1 cellular context compared by ENCODE assay signal in the genomic region with DNA sequence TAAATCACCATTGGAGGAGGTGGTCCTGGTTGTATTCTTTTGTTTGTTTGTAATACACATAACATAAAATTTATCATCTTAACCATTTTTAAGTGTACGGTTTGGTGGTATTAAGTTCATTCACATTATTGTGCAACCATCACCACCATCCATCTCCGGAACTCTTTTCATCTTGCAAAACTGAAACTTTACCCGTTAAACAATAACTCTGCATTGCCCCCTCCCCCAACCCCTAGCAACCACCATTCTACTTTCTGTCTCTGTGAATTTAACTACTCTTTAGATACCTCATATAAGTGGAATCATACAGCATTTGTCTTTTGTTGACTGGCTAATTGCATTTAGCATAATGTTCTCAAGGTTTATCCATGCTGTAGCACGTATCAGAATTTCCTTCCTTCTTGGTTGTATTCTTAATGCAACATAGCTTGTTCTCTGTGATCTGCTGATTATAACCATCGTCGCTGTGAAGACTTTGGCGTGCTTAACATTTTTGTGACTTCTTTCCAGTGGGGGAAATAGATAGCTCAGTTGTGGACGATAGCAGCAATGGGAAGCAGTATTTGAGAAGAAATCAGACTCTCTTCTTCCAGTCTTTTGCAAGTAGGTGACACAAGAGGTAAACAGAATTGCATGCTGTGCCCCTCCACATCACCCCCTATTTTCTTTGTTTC.
TF ChIP-seq lines count a peak whose summit lies in the region.

No MANE protein-coding gene starts in this region.

TF ChIP-seq in GM12878, 131 proteins besides CTCF, POLR2A, EP300 and RAD21 (continued from another document and continues in another):
- TF ChIP-seq, protein P1, sequence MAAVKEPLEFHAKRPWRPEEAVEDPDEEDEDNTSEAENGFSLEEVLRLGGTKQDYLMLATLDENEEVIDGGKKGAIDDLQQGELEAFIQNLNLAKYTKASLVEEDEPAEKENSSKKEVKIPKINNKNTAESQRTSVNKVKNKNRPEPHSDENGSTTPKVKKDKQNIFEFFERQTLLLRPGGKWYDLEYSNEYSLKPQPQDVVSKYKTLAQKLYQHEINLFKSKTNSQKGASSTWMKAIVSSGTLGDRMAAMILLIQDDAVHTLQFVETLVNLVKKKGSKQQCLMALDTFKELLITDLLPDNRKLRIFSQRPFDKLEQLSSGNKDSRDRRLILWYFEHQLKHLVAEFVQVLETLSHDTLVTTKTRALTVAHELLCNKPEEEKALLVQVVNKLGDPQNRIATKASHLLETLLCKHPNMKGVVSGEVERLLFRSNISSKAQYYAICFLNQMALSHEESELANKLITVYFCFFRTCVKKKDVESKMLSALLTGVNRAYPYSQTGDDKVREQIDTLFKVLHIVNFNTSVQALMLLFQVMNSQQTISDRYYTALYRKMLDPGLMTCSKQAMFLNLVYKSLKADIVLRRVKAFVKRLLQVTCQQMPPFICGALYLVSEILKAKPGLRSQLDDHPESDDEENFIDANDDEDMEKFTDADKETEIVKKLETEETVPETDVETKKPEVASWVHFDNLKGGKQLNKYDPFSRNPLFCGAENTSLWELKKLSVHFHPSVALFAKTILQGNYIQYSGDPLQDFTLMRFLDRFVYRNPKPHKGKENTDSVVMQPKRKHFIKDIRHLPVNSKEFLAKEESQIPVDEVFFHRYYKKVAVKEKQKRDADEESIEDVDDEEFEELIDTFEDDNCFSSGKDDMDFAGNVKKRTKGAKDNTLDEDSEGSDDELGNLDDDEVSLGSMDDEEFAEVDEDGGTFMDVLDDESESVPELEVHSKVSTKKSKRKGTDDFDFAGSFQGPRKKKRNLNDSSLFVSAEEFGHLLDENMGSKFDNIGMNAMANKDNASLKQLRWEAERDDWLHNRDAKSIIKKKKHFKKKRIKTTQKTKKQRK (IDR thresholded peaks at IDR 0.05; ENCODE audit: low read depth, low read length), result no peak
- TF ChIP-seq MXI1 (IDR thresholded peaks at IDR 0.05; ENCODE audit: low read depth, low read length), result no peak
- TF ChIP-seq POLR2AphosphoS5 (IDR thresholded peaks at IDR 0.05; ENCODE audit: low read length), result no peak
- TF ChIP-seq TCF7 (IDR thresholded peaks at IDR 0.05; ENCODE audit: borderline replicate concordance), result no peak; the same call in 1 of the 2 replicates
- no peak for TF ChIP-seq SRF (IDR thresholded peaks at IDR 0.05; ENCODE audit: low read depth in 2 of 2, low read length in 2 of 2)
- TF ChIP-seq CBX5 (IDR thresholded peaks at IDR 0.05; ENCODE audit: low read depth), result no peak
- no peak for TF ChIP-seq SMAD5 (IDR thresholded peaks at IDR 0.05; ENCODE audit: low read depth)
- TF ChIP-seq CHD1 (IDR thresholded peaks at IDR 0.05; ENCODE audit: low read depth, low read length), result no peak
- TF ChIP-seq CHD4 (IDR thresholded peaks at IDR 0.05), result no peak
- TF ChIP-seq SMARCA5 (IDR thresholded peaks at IDR 0.05), result no peak
- TF ChIP-seq, protein P2, sequence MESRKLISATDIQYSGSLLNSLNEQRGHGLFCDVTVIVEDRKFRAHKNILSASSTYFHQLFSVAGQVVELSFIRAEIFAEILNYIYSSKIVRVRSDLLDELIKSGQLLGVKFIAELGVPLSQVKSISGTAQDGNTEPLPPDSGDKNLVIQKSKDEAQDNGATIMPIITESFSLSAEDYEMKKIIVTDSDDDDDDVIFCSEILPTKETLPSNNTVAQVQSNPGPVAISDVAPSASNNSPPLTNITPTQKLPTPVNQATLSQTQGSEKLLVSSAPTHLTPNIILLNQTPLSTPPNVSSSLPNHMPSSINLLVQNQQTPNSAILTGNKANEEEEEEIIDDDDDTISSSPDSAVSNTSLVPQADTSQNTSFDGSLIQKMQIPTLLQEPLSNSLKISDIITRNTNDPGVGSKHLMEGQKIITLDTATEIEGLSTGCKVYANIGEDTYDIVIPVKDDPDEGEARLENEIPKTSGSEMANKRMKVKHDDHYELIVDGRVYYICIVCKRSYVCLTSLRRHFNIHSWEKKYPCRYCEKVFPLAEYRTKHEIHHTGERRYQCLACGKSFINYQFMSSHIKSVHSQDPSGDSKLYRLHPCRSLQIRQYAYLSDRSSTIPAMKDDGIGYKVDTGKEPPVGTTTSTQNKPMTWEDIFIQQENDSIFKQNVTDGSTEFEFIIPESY (IDR thresholded peaks at IDR 0.05), result no peak
- TF ChIP-seq FOS (IDR thresholded peaks at IDR 0.05; ENCODE audit: borderline replicate concordance, extremely low read depth, insufficient read length), result no peak
- TF ChIP-seq RUNX3 (IDR thresholded peaks at IDR 0.05; ENCODE audit: low read length), result no peak
- no peak for TF ChIP-seq CREB1 (IDR thresholded peaks at IDR 0.05; ENCODE audit: low read depth)
- no peak for TF ChIP-seq SPI1 (IDR thresholded peaks at IDR 0.05; ENCODE audit: borderline replicate concordance, insufficient read depth, low read depth, low read length)
- TF ChIP-seq JUNB (IDR thresholded peaks at IDR 0.05), result 0 out of 2 replicates have a peak, but pooled peaks have one; percentile 6
- peak; percentile 61 for TF ChIP-seq NBN (IDR thresholded peaks at IDR 0.05)
- no peak for TF ChIP-seq KDM1A (IDR thresholded peaks at IDR 0.05; ENCODE audit: borderline replicate concordance)
- no peak for TF ChIP-seq HDAC2 (IDR thresholded peaks at IDR 0.05)
- TF ChIP-seq ZNF24 (IDR thresholded peaks at IDR 0.05), result 0 out of 2 replicates have a peak, but pooled peaks have one; percentile 41
- TF ChIP-seq, protein P3, sequence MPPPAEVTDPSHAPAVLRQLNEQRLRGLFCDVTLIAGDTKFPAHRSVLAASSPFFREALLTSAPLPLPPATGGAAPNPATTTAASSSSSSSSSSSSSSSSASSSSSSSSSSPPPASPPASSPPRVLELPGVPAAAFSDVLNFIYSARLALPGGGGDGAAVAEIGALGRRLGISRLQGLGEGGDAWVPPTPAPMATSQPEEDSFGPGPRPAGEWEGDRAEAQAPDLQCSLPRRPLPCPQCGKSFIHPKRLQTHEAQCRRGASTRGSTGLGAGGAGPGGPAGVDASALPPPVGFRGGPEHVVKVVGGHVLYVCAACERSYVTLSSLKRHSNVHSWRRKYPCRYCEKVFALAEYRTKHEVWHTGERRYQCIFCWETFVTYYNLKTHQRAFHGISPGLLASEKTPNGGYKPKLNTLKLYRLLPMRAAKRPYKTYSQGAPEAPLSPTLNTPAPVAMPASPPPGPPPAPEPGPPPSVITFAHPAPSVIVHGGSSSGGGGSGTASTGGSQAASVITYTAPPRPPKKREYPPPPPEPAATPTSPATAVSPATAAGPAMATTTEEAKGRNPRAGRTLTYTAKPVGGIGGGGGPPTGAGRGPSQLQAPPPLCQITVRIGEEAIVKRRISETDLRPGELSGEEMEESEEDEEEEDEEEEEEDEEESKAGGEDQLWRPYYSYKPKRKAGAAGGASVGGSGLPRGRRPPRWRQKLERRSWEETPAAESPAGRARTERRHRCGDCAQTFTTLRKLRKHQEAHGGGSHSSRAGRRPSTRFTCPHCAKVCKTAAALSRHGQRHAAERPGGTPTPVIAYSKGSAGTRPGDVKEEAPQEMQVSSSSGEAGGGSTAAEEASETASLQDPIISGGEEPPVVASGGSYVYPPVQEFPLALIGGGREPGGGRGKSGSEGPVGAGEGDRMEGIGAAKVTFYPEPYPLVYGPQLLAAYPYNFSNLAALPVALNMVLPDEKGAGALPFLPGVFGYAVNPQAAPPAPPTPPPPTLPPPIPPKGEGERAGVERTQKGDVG (CRISPR knock-in tag; IDR thresholded peaks at IDR 0.05), result no peak
- TF ChIP-seq ASH2L (IDR thresholded peaks at IDR 0.05; ENCODE audit: borderline replicate concordance, low read depth), result no peak
- TF ChIP-seq IKZF1 (conservative IDR thresholded peaks at IDR 0.05), result no peak
- TF ChIP-seq BACH1 (IDR thresholded peaks at IDR 0.05; ENCODE audit: borderline replicate concordance), result no peak
- TF ChIP-seq RB1 (IDR thresholded peaks at IDR 0.05; ENCODE audit: borderline replicate concordance), result no peak
- no peak for TF ChIP-seq EED (IDR thresholded peaks at IDR 0.05; ENCODE audit: low read depth)
- TF ChIP-seq ZNF622 (IDR thresholded peaks at IDR 0.05), result no peak
- TF ChIP-seq DPF2 (IDR thresholded peaks at IDR 0.05), result no peak
- no peak for TF ChIP-seq STAT3 (IDR thresholded peaks at IDR 0.05; ENCODE audit: low read depth, low read length)
- no peak for TF ChIP-seq RAD51 (IDR thresholded peaks at IDR 0.05)
- TF ChIP-seq, protein P4, sequence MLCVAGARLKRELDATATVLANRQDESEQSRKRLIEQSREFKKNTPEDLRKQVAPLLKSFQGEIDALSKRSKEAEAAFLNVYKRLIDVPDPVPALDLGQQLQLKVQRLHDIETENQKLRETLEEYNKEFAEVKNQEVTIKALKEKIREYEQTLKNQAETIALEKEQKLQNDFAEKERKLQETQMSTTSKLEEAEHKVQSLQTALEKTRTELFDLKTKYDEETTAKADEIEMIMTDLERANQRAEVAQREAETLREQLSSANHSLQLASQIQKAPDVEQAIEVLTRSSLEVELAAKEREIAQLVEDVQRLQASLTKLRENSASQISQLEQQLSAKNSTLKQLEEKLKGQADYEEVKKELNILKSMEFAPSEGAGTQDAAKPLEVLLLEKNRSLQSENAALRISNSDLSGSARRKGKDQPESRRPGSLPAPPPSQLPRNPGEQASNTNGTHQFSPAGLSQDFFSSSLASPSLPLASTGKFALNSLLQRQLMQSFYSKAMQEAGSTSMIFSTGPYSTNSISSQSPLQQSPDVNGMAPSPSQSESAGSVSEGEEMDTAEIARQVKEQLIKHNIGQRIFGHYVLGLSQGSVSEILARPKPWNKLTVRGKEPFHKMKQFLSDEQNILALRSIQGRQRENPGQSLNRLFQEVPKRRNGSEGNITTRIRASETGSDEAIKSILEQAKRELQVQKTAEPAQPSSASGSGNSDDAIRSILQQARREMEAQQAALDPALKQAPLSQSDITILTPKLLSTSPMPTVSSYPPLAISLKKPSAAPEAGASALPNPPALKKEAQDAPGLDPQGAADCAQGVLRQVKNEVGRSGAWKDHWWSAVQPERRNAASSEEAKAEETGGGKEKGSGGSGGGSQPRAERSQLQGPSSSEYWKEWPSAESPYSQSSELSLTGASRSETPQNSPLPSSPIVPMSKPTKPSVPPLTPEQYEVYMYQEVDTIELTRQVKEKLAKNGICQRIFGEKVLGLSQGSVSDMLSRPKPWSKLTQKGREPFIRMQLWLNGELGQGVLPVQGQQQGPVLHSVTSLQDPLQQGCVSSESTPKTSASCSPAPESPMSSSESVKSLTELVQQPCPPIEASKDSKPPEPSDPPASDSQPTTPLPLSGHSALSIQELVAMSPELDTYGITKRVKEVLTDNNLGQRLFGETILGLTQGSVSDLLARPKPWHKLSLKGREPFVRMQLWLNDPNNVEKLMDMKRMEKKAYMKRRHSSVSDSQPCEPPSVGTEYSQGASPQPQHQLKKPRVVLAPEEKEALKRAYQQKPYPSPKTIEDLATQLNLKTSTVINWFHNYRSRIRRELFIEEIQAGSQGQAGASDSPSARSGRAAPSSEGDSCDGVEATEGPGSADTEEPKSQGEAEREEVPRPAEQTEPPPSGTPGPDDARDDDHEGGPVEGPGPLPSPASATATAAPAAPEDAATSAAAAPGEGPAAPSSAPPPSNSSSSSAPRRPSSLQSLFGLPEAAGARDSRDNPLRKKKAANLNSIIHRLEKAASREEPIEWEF (IDR thresholded peaks at IDR 0.05; ENCODE audit: insufficient replicate concordance, low read depth, low read length), result no peak
- TF ChIP-seq, protein P5, sequence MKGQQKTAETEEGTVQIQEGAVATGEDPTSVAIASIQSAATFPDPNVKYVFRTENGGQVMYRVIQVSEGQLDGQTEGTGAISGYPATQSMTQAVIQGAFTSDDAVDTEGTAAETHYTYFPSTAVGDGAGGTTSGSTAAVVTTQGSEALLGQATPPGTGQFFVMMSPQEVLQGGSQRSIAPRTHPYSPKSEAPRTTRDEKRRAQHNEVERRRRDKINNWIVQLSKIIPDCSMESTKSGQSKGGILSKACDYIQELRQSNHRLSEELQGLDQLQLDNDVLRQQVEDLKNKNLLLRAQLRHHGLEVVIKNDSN (IDR thresholded peaks at IDR 0.05; ENCODE audit: borderline replicate concordance, extremely low read length, insufficient read depth, low read depth, low read length), result no peak
- TF ChIP-seq, protein P6, sequence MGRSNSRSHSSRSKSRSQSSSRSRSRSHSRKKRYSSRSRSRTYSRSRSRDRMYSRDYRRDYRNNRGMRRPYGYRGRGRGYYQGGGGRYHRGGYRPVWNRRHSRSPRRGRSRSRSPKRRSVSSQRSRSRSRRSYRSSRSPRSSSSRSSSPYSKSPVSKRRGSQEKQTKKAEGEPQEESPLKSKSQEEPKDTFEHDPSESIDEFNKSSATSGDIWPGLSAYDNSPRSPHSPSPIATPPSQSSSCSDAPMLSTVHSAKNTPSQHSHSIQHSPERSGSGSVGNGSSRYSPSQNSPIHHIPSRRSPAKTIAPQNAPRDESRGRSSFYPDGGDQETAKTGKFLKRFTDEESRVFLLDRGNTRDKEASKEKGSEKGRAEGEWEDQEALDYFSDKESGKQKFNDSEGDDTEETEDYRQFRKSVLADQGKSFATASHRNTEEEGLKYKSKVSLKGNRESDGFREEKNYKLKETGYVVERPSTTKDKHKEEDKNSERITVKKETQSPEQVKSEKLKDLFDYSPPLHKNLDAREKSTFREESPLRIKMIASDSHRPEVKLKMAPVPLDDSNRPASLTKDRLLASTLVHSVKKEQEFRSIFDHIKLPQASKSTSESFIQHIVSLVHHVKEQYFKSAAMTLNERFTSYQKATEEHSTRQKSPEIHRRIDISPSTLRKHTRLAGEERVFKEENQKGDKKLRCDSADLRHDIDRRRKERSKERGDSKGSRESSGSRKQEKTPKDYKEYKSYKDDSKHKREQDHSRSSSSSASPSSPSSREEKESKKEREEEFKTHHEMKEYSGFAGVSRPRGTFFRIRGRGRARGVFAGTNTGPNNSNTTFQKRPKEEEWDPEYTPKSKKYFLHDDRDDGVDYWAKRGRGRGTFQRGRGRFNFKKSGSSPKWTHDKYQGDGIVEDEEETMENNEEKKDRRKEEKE (IDR thresholded peaks at IDR 0.05), result no peak
- peak; percentile 13; the same call in 1 of the 2 replicates for TF ChIP-seq NR2C1 (IDR thresholded peaks at IDR 0.05)
- TF ChIP-seq MTA2 (IDR thresholded peaks at IDR 0.05; ENCODE audit: low read depth), result peak; percentile 43; the same call in 1 of the 2 replicates
- TF ChIP-seq, protein P7, sequence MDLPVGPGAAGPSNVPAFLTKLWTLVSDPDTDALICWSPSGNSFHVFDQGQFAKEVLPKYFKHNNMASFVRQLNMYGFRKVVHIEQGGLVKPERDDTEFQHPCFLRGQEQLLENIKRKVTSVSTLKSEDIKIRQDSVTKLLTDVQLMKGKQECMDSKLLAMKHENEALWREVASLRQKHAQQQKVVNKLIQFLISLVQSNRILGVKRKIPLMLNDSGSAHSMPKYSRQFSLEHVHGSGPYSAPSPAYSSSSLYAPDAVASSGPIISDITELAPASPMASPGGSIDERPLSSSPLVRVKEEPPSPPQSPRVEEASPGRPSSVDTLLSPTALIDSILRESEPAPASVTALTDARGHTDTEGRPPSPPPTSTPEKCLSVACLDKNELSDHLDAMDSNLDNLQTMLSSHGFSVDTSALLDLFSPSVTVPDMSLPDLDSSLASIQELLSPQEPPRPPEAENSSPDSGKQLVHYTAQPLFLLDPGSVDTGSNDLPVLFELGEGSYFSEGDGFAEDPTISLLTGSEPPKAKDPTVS (IDR thresholded peaks at IDR 0.05; ENCODE audit: low read depth, low read length), result no peak
- TF ChIP-seq, protein P8, sequence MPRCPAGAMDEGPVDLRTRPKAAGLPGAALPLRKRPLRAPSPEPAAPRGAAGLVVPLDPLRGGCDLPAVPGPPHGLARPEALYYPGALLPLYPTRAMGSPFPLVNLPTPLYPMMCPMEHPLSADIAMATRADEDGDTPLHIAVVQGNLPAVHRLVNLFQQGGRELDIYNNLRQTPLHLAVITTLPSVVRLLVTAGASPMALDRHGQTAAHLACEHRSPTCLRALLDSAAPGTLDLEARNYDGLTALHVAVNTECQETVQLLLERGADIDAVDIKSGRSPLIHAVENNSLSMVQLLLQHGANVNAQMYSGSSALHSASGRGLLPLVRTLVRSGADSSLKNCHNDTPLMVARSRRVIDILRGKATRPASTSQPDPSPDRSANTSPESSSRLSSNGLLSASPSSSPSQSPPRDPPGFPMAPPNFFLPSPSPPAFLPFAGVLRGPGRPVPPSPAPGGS (IDR thresholded peaks at IDR 0.05; ENCODE audit: borderline replicate concordance, insufficient read depth, low read depth, low read length, poor library complexity, severe bottlenecking), result no peak
- TF ChIP-seq ETV6 (conservative IDR thresholded peaks at IDR 0.05 in 1 of 2, IDR thresholded peaks at IDR 0.05 in 1 of 2; ENCODE audit: borderline replicate concordance in 1 of 2, low read depth in 1 of 2), result no peak
